ENCODE assay signal across 28 cellular contexts in genomic region chr9:108654566-108654965, GRCh38.
DNase-seq lines count a peak whose midpoint lies in the region; ATAC-seq, FAIRE-seq and TF ChIP-seq lines count a peak whose summit lies in the region.
"Had no signal": no experiment of that assay in that cellular context is flagged by ENCODE, and none has a peak within 500 bp of the region (broad histone marks: within the 10 kb centered on the region; RNA-seq: fewer than 3 reads in every experiment).

No MANE protein-coding gene starts in this region.

- no peaks in the 10 kb centered on the region for H3K36me3 Mint-ChIP-seq in activated CD4-positive, alpha-beta memory T cell treated with anti-CD3 and anti-CD28 coated beads for 36 hours
- H3K36me3 Mint-ChIP-seq: activated naive CD8-positive, alpha-beta T cell treated with anti-CD3 and anti-CD28 coated beads for 36 hours; stimulated activated memory B cell treated with anti-CD40 and anti-IgM and Interleukin-4, amounts not matched to agents 10 μg/mL and 1 μg/mL and 100 μg/mL, for 72 hours had no signal

- FAIRE-seq in HTR-8/SVneo (lab: Jason Lieb, UNC), result no peak
- FAIRE-seq: astrocyte, H1, islet of Langerhans, pancreas, urothelium cell line had no signal

- H3K27ac Mint-ChIP-seq in activated CD4-positive, alpha-beta memory T cell treated with anti-CD3 and anti-CD28 coated beads for 36 hours, result no peak overlapping the region
- H3K27ac Mint-ChIP-seq: activated CD4-positive, alpha-beta memory T cell treated with anti-CD3 and anti-CD28 coated beads, Interleukin-2, amount 10 ng/mL, durations not matched to agents 7 days and 5 days; activated naive CD8-positive, alpha-beta T cell treated with anti-CD3 and anti-CD28 coated beads for 36 hours; nephron progenitor cell; stimulated activated memory B cell treated with anti-CD40 and anti-IgM and Interleukin-4, amounts not matched to agents 10 μg/mL and 1 μg/mL and 100 μg/mL, for 72 hours had no signal

- no peak overlapping the region for H3K4me3 ChIP-seq in fibroblast of mammary gland (ENCODE audit: control insufficient read depth, low read depth, low read length)
- H3K4me3 ChIP-seq: pancreas had no signal

- CTCF ChIA-PET in activated CD4-positive, alpha-beta memory T cell treated with anti-CD3 and anti-CD28 coated beads for 36 hours (lab: Charles Lee), result no interaction called here

- H3K4me3 Mint-ChIP-seq in activated CD4-positive, alpha-beta memory T cell treated with anti-CD3 and anti-CD28 coated beads for 36 hours, result no peak overlapping the region
- H3K4me3 Mint-ChIP-seq: activated CD4-positive, alpha-beta memory T cell treated with anti-CD3 and anti-CD28 coated beads, Interleukin-2, amount 10 ng/mL, durations not matched to agents 7 days and 5 days; activated naive CD8-positive, alpha-beta T cell treated with anti-CD3 and anti-CD28 coated beads for 36 hours; nephron progenitor cell; stimulated activated memory B cell treated with anti-CD40 and anti-IgM and Interleukin-4, amounts not matched to agents 10 μg/mL and 1 μg/mL and 100 μg/mL, for 72 hours had no signal

- no peak for TF ChIP-seq CTCF in fibroblast of mammary gland (conservative IDR thresholded peaks at IDR 0.05; ENCODE audit: control insufficient read depth, insufficient read depth, low read depth, low read length)

- no peak for ATAC-seq in GM18517 (IDR thresholded peaks at IDR 0.05; ENCODE audit: unreplicated experiment)
- ATAC-seq in GM21619 (IDR thresholded peaks at IDR 0.05; ENCODE audit: unreplicated experiment), result no peak
- ATAC-seq: pancreas; right cardiac atrium; Right ventricle myocardium inferior; stimulated activated memory B cell treated with anti-CD40 and anti-IgM and Interleukin-4, amounts not matched to agents 10 μg/mL and 1 μg/mL and 100 μg/mL, for 72 hours had no signal

- H3K27me3 Mint-ChIP-seq in activated CD4-positive, alpha-beta memory T cell treated with anti-CD3 and anti-CD28 coated beads for 36 hours, result no peaks in the 10 kb centered on the region
- H3K27me3 Mint-ChIP-seq: activated CD4-positive, alpha-beta memory T cell treated with anti-CD3 and anti-CD28 coated beads, Interleukin-2, amount 10 ng/mL, durations not matched to agents 7 days and 5 days; stimulated activated memory B cell treated with anti-CD40 and anti-IgM and Interleukin-4, amounts not matched to agents 10 μg/mL and 1 μg/mL and 100 μg/mL, for 72 hours had no signal

- no peaks in the 10 kb centered on the region for H3K4me1 Mint-ChIP-seq in activated CD4-positive, alpha-beta memory T cell treated with anti-CD3 and anti-CD28 coated beads for 36 hours (ENCODE audit: low read depth)
- H3K4me1 Mint-ChIP-seq: activated CD4-positive, alpha-beta memory T cell treated with anti-CD3 and anti-CD28 coated beads, Interleukin-2, amount 10 ng/mL, durations not matched to agents 7 days and 5 days; activated naive CD8-positive, alpha-beta T cell treated with anti-CD3 and anti-CD28 coated beads for 36 hours; nephron progenitor cell; stimulated activated memory B cell treated with anti-CD40 and anti-IgM and Interleukin-4, amounts not matched to agents 10 μg/mL and 1 μg/mL and 100 μg/mL, for 72 hours had no signal

- H3K9me3 Mint-ChIP-seq in activated CD4-positive, alpha-beta memory T cell treated with anti-CD3 and anti-CD28 coated beads for 36 hours, result peaks cover 21% of the 10 kb centered on the region

- DNase-seq in A172 (ENCODE audit: low spot score) (peak; percentile 47), GF-D8 (lab: John Stamatoyannopoulos, UW) (peak; percentile 14), NCI-H226 (peak; percentile 53), fibroblast of mammary gland (ENCODE audit: low read depth) (peak; percentile 40), HTR-8/SVneo (ENCODE audit: insufficient read length, low spot score) (no peak)
- no peak for DNase-seq in activated CD4-positive, alpha-beta memory T cell treated with anti-CD3 and anti-CD28 coated beads for 36 hours
- DNase-seq: activated CD4-positive, alpha-beta memory T cell treated with anti-CD3 and anti-CD28 coated beads, Interleukin-2, amount 10 ng/mL, durations not matched to agents 7 days and 5 days; activated naive CD8-positive, alpha-beta T cell treated with anti-CD3 and anti-CD28 coated beads for 36 hours; C1 segment of cervical spinal cord; erythroblast; NCI-H1105 treated with DMSO at 0.1 percent for 48 hours; NCI-H2029; NCI-H2227 treated with DMSO at 0.1 percent for 48 hours; NCI-H748 treated with DMSO at 0.1 percent for 48 hours; nephron progenitor cell; OCI-M1; pancreas; right cardiac atrium; stimulated activated CD4-positive, alpha-beta T cell treated with anti-CD3 and anti-CD28 coated beads, Interleukin-4, amount 100 ng/mL, for 1 hour; SW 1271 had no signal

- intact Hi-C loops in activated CD4-positive, alpha-beta memory T cell treated with anti-CD3 and anti-CD28 coated beads for 36 hours (cut with micrococcal nuclease), result no loop called here

- POLR2A ChIA-PET in activated CD4-positive, alpha-beta memory T cell treated with anti-CD3 and anti-CD28 coated beads for 36 hours (lab: Charles Lee), result no interaction called here

Comparison
In these comparisons a context has a peak if more than half of its experiments do, and no peak if none do; other contexts are left out.
1. DNase-seq: peak in A172 (single experiment), GF-D8 (single experiment), NCI-H226 (single experiment) and fibroblast of mammary gland (single experiment); none in HTR-8/SVneo (single experiment) and activated CD4-positive, alpha-beta memory T cell treated with anti-CD3 and anti-CD28 coated beads for 36 hours (single experiment).